In the genomic region with DNA sequence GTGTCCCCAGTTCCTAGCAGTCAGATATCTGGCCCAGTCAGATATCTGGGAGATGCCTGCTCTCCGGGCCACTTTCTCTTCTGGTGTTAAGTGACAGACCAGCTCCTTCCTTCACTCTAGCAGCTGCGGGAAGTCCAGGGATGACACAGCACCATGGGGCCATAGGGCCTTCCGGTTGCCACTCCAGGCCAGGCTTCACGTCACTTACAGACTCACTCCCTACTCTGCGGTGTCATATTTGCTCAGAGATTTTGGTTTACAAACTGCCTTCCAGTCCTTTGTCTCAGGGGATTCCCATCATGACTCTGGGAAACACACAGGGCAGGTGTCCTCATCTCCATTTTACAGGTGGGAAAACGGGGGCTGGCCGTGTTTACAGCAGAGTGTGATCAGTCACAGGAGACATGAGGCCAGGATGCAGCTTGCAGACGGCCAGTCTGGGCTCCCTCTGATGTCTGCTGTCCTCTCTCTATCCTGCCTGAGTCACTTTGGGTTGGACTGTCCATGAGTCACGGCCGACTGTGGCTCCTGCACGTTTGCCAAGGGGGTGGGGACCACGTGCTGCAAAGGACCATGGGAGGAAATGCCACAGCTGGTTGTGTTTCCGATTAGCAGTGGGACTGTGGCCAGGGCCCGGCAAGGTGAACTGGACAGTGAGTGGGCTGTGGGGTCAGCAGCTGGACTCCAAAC, we compare ENCODE assay signal across 8 cellular contexts. TPM values are rescaled to one million over a fixed set of nuclear protein-coding genes. Genes with fewer than 3 reads are reported as not detected.
DNase-seq lines count a peak whose midpoint lies in the region; ATAC-seq, FAIRE-seq and TF ChIP-seq lines count a peak whose summit lies in the region.

No MANE protein-coding gene starts in this region.

- TF ChIP-seq EP300 in SK-N-SH (IDR thresholded peaks at IDR 0.05; ENCODE audit: borderline replicate concordance in 1 of 2, low read depth in 1 of 2, low read length in 1 of 2), result peak in 1 of 2 experiments; percentile 79; a peak in 2 of 4 replicates

- H3K4me3 ChIP-seq in SK-N-SH (ENCODE audit: low read depth in 2 of 2, low read length in 1 of 2) (peak overlapping the region in 1 of 2 experiments; percentile 25; a peak in 1 of 4 replicates), endothelial cell of umbilical vein (replicated peaks in 1 of 3; ENCODE audit: insufficient read depth in 1 of 3, low read depth in 1 of 3, low read length in 3 of 3) (no peak overlapping the region)

- no peaks in the 10 kb centered on the region for H3K79me2 ChIP-seq in SK-N-SH (ENCODE audit: insufficient read depth)
- H3K79me2 ChIP-seq in endothelial cell of umbilical vein (ENCODE audit: control insufficient read depth, insufficient read depth, low read length), result no peaks in the 10 kb centered on the region

- H3F3A ChIP-seq in SK-N-SH (replicated peaks; ENCODE audit: insufficient read depth), result peaks cover 24% of the 10 kb centered on the region

- peaks cover 8% of the 10 kb centered on the region for H3K9me3 Mint-ChIP-seq in activated naive CD4-positive, alpha-beta T cell treated with anti-CD3 and anti-CD28 coated beads for 36 hours

- no peaks in the 10 kb centered on the region for H3K36me3 ChIP-seq in SK-N-SH (replicated peaks in 1 of 2; ENCODE audit: control insufficient read depth in 1 of 2, insufficient read depth in 2 of 2, low read length in 1 of 2)
- H3K36me3 ChIP-seq in endothelial cell of umbilical vein (ENCODE audit: control insufficient read depth in 2 of 2, extremely low read depth in 1 of 2, insufficient read depth in 2 of 2, low read length in 2 of 2), result no peaks in the 10 kb centered on the region

- no peaks in the 10 kb centered on the region for H4K20me1 ChIP-seq in SK-N-SH (ENCODE audit: insufficient read depth)
- H4K20me1 ChIP-seq in endothelial cell of umbilical vein (replicated peaks; ENCODE audit: control insufficient read depth, extremely low read depth, insufficient read depth, low read length), result no peaks in the 10 kb centered on the region

- WGBS in SK-N-SH (ENCODE audit: low lambda C conversion rate), result 4% methylated on average over 14 of the region's 14 CpGs

- TF ChIP-seq CTCF in SK-N-SH (IDR thresholded peaks at IDR 0.05) (no peak), endothelial cell of umbilical vein (IDR thresholded peaks at IDR 0.05; ENCODE audit: extremely low read depth in 1 of 2, insufficient read depth in 1 of 2, low read depth in 1 of 2, low read length in 2 of 2) (no peak)

- peak overlapping the region; percentile 75 for H3K9ac ChIP-seq in SK-N-SH
- H3K9ac ChIP-seq in endothelial cell of umbilical vein (replicated peaks; ENCODE audit: extremely low read depth, insufficient read depth, low read length), result peak overlapping the region; percentile 87

- H3K27ac ChIP-seq in SK-N-SH (ENCODE audit: low read depth in 2 of 2, low read length in 1 of 2), result peak overlapping the region; percentile 93
- H3K27ac ChIP-seq in endothelial cell of umbilical vein (ENCODE audit: insufficient read depth, low read depth, low read length), result peak overlapping the region; percentile 95

- H3K27me3 Mint-ChIP-seq in activated naive CD4-positive, alpha-beta T cell treated with anti-CD3 and anti-CD28 coated beads for 36 hours (ENCODE audit: low read depth), result no peaks in the 10 kb centered on the region

- peaks cover 9% of the 10 kb centered on the region for H3K36me3 Mint-ChIP-seq in activated naive CD4-positive, alpha-beta T cell treated with anti-CD3 and anti-CD28 coated beads for 36 hours (ENCODE audit: low read depth)

- H3K9me2 ChIP-seq in SK-N-SH, result no peaks in the 10 kb centered on the region

- H3K27me3 ChIP-seq in SK-N-SH (ENCODE audit: insufficient read depth) (no peaks in the 10 kb centered on the region), endothelial cell of umbilical vein (ENCODE audit: control insufficient read depth in 2 of 2, insufficient read depth in 2 of 2, low read length in 2 of 2) (no peaks in the 10 kb centered on the region)

- H3K9me3 ChIP-seq in SK-N-SH, result no peaks in the 10 kb centered on the region; the same call in 1 of the 2 replicates
- no peaks in the 10 kb centered on the region for H3K9me3 ChIP-seq in endothelial cell of umbilical vein (replicated peaks; ENCODE audit: control insufficient read depth, insufficient read depth, low read length)

- intact Hi-C loops in activated naive CD4-positive, alpha-beta T cell treated with anti-CD3 and anti-CD28 coated beads for 36 hours (cut with micrococcal nuclease), result no loop called here
- intact Hi-C loops in endothelial cell of umbilical vein (cut with micrococcal nuclease), result loop anchor here (1.0 kb wide), 3 partner anchors 8 to 38 kb away; a partner anchor contains a TSS

- POLR2A ChIA-PET in SK-N-SH (lab: Yijun Ruan, JAX) (interaction anchor here (0.8 kb wide), 1 partner anchor 9 kb away, joined by 6 read pairs; a partner anchor contains a TSS), endothelial cell of umbilical vein (lab: Charles Lee) (interaction anchor here (1.4 kb wide), 1 partner anchor 8 kb away, joined by 3 read pairs; a partner anchor contains a TSS)

- no peaks in the 10 kb centered on the region for H3K9me1 ChIP-seq in endothelial cell of umbilical vein (replicated peaks; ENCODE audit: control insufficient read depth, extremely low read depth, insufficient read depth, low read length)

- DNase-seq in activated naive CD4-positive, alpha-beta T cell treated with anti-CD3 and anti-CD28 coated beads for 36 hours, result no peak
- DNase-seq in activated naive CD4-positive, alpha-beta T cell treated with anti-CD3 and anti-CD28 coated beads, Interleukin-2, amount 50 U/mL, for 16 hours, result no peak
- peak; percentile 68 for DNase-seq in SK-N-SH
- DNase-seq in endothelial cell of umbilical vein (ENCODE audit: low read depth, low spot score), result peak; percentile 99
- DNase-seq in myocyte (ENCODE audit: low read depth), result peak; percentile 99
- no peak for DNase-seq in NCI-H774 (lab: John Stamatoyannopoulos, UW)
- no peak for DNase-seq in NCI-H446 treated with DMSO at 0.1 percent for 48 hours (lab: John Stamatoyannopoulos, UW)

- H3K27ac Mint-ChIP-seq in activated naive CD4-positive, alpha-beta T cell treated with anti-CD3 and anti-CD28 coated beads for 36 hours, result peak overlapping the region; percentile 56

- no peak for TF ChIP-seq RAD21 in SK-N-SH (IDR thresholded peaks at IDR 0.05; ENCODE audit: low read length)

- peak overlapping the region; percentile 64 for H3K4me2 ChIP-seq in SK-N-SH
- H3K4me2 ChIP-seq in endothelial cell of umbilical vein (ENCODE audit: insufficient read depth, low read length), result peak overlapping the region; percentile 57

- dilution Hi-C loops in endothelial cell of umbilical vein (cut with MboI; ENCODE audit: extremely low pct_ligation_motif_present, low sequenced_read_pairs), result no loop called here

- ATAC-seq in GM19324 (IDR thresholded peaks at IDR 0.05; ENCODE audit: low FRiP score, unreplicated experiment), result no peak

- peak; percentile 100 for FAIRE-seq in endothelial cell of umbilical vein (lab: Jason Lieb, UNC)

- no peak overlapping the region for H3K4me3 Mint-ChIP-seq in activated naive CD4-positive, alpha-beta T cell treated with anti-CD3 and anti-CD28 coated beads for 36 hours

- no peak overlapping the region for H2AFZ ChIP-seq in SK-N-SH (ENCODE audit: low read depth)
- no peak overlapping the region for H2AFZ ChIP-seq in endothelial cell of umbilical vein (ENCODE audit: low read depth, low read length)

- no TSS peak for BruUV-seq in endothelial cell of umbilical vein (replicated peaks; lab: Mats Ljungman, UMichigan)

- CTCF ChIA-PET in activated naive CD4-positive, alpha-beta T cell treated with anti-CD3 and anti-CD28 coated beads for 36 hours (lab: Charles Lee), result interaction anchor here (10.8 kb wide), 1 partner anchor 48 kb away, joined by 214 read pairs; no protein-coding TSS in a partner anchor
- CTCF ChIA-PET in SK-N-SH (lab: Yijun Ruan, JAX), result interaction anchor here (1.3 kb wide), 2 partner anchors 192 to 1738 kb away, joined by 3 read pairs; no protein-coding TSS in a partner anchor
- CTCF ChIA-PET in endothelial cell of umbilical vein (lab: Charles Lee), result interaction anchor here (0.9 to 2.4 kb wide), 3 partner anchors 8 to 19 kb away, joined by 4 to 9 read pairs (median 8); a partner anchor contains a TSS

- TF ChIP-seq POLR2A in endothelial cell of umbilical vein (IDR thresholded peaks at IDR 0.05; ENCODE audit: low read depth, low read length), result no peak

- H3K4me1 ChIP-seq in SK-N-SH (ENCODE audit: control insufficient read depth in 1 of 2, insufficient read depth in 2 of 2, low read depth in 1 of 2, low read length in 1 of 2) (peaks cover 21 to 23% of the 10 kb centered on the region in 2 experiments; a peak in 3 of 4 replicates), endothelial cell of umbilical vein (ENCODE audit: control insufficient read depth, extremely low read depth, insufficient read depth, low read length) (peaks cover 52% of the 10 kb centered on the region)

- H3K4me1 Mint-ChIP-seq in activated naive CD4-positive, alpha-beta T cell treated with anti-CD3 and anti-CD28 coated beads for 36 hours (ENCODE audit: low read depth), result peaks cover 27% of the 10 kb centered on the region

RNA-seq across cellular contexts. Expression of a gene that starts 8.2 kb away (rescaled TPM):
- 10 to 100 TPM; 20.1 to 21.4 TPM for total RNA-seq in activated naive CD4-positive, alpha-beta T cell treated with anti-CD3 and anti-CD28 coated beads for 36 hours
- polyA plus RNA-seq in SK-N-SH (2012; rRNA removed) (14.5 and 16.5 TPM in 2 replicates), endothelial cell of umbilical vein (23.2 and 26.1 TPM in 2 replicates)
- polyA plus RNA-seq in SK-N-SH (2012; cell fraction: cytosol; rRNA removed), result 12.8 and 14.4 TPM in 2 replicates
- polyA plus RNA-seq in SK-N-SH (2012; cell fraction: nucleus; rRNA removed), result 16.3 and 19.4 TPM in 2 replicates
- total RNA-seq in endothelial cell of umbilical vein (32.4 and 32.9 TPM in 2 replicates), myocyte (15.9 and 21.8 TPM in 2 replicates)
- polyA plus RNA-seq in endothelial cell of umbilical vein (2011; cell fraction: cytosol; rRNA removed), result 21.4 and 21.7 TPM in 2 replicates
- 18.9 and 19.7 TPM in 2 replicates for polyA plus RNA-seq in endothelial cell of umbilical vein (2011; cell fraction: nucleus; rRNA removed)
- 19.8 and 23.4 TPM in 2 replicates for polyA plus RNA-seq in endothelial cell of umbilical vein (2012)
- polyA minus RNA-seq in endothelial cell of umbilical vein, result 25.6 and 29.5 TPM in 2 replicates
- 7.7 TPM for polyA minus RNA-seq in endothelial cell of umbilical vein (2011; cell fraction: cytosol; rRNA and poly(A)+ RNA removed)
- 24.2 and 29.1 TPM in 2 replicates for polyA minus RNA-seq in endothelial cell of umbilical vein (2011; cell fraction: nucleus; rRNA and poly(A)+ RNA removed)
- polyA plus RNA-seq in myocyte (2012), result 27.4 TPM

RNA-seq across cellular contexts. Expression of a gene that starts 16.2 kb away (rescaled TPM):
- 10 to 100 TPM; 32.6 to 34.9 TPM for total RNA-seq in activated naive CD4-positive, alpha-beta T cell treated with anti-CD3 and anti-CD28 coated beads for 36 hours
- polyA plus RNA-seq in SK-N-SH (2012; rRNA removed) (32.6 and 33.4 TPM in 2 replicates), endothelial cell of umbilical vein (44.1 and 61.1 TPM in 2 replicates)
- polyA plus RNA-seq in SK-N-SH (2012; cell fraction: cytosol; rRNA removed), result 27.7 and 36.1 TPM in 2 replicates
- 23.4 and 24.7 TPM in 2 replicates for polyA plus RNA-seq in SK-N-SH (2012; cell fraction: nucleus; rRNA removed)
- total RNA-seq in endothelial cell of umbilical vein (88.0 and 104 TPM in 2 replicates), myocyte (32.9 and 34.9 TPM in 2 replicates)
- 50.7 and 54.4 TPM in 2 replicates for polyA plus RNA-seq in endothelial cell of umbilical vein (2011; cell fraction: cytosol; rRNA removed)
- polyA plus RNA-seq in endothelial cell of umbilical vein (2011; cell fraction: nucleus; rRNA removed), result 68.9 and 69.2 TPM in 2 replicates
- polyA plus RNA-seq in endothelial cell of umbilical vein (2012), result 59.7 and 68.3 TPM in 2 replicates
- polyA minus RNA-seq in endothelial cell of umbilical vein, result 115 and 119 TPM in 2 replicates
- polyA minus RNA-seq in endothelial cell of umbilical vein (2011; cell fraction: cytosol; rRNA and poly(A)+ RNA removed), result 11.3 TPM
- polyA minus RNA-seq in endothelial cell of umbilical vein (2011; cell fraction: nucleus; rRNA and poly(A)+ RNA removed), result 51.1 and 53.1 TPM in 2 replicates
- 27.5 TPM for polyA plus RNA-seq in myocyte (2012)

Comparison
In these comparisons a context has a peak if more than half of its experiments do, and no peak if none do; other contexts are left out.
1. DNase-seq: peak in SK-N-SH (single experiment), endothelial cell of umbilical vein (single experiment) and myocyte (single experiment); none in activated naive CD4-positive, alpha-beta T cell treated with anti-CD3 and anti-CD28 coated beads for 36 hours (single experiment), activated naive CD4-positive, alpha-beta T cell treated with anti-CD3 and anti-CD28 coated beads, Interleukin-2, amount 50 U/mL, for 16 hours (single experiment), NCI-H774 (single experiment) and NCI-H446 treated with DMSO at 0.1 percent for 48 hours (single experiment).